Comparison of ENCODE assay signal across 8 cellular contexts in genomic region chr18:61435064-61435652, GRCh38.
A peak's percentile ranks its signal among the peaks of the same experiment; 100 is the strongest.
DNase-seq lines count a peak whose midpoint lies in the region; ATAC-seq and TF ChIP-seq lines count a peak whose summit lies in the region.

No MANE protein-coding gene starts in this region.

- H3K27ac ChIP-seq in GM23338 (ENCODE audit: low read depth), result no peak overlapping the region
- H3K27ac ChIP-seq in colonic mucosa, result no peak overlapping the region
- no peak overlapping the region for H3K27ac ChIP-seq in effector memory CD4-positive, alpha-beta T cell (ENCODE audit: insufficient read depth, low read length, poor library complexity, severe bottlenecking)

- no peak overlapping the region for H3K9ac ChIP-seq in colonic mucosa (ENCODE audit: low read depth in 2 of 2, low read length in 2 of 2)

- H4K20me1 ChIP-seq in GM23338 (replicated peaks; ENCODE audit: insufficient read depth), result no peaks in the 10 kb centered on the region

- H3K27ac Mint-ChIP-seq in GM23338, result no peak overlapping the region

- no peak overlapping the region for H3K4me2 ChIP-seq in GM23338

- no peaks in the 10 kb centered on the region for H3K36me3 ChIP-seq in GM23338 (ENCODE audit: insufficient read depth)
- H3K36me3 ChIP-seq in colonic mucosa, result no peaks in the 10 kb centered on the region
- no peaks in the 10 kb centered on the region for H3K36me3 ChIP-seq in effector memory CD4-positive, alpha-beta T cell (ENCODE audit: control insufficient read depth, insufficient read depth, low read length)

- H3K9me3 Mint-ChIP-seq in GM23338, result no peaks in the 10 kb centered on the region

- peak; percentile 93 for ATAC-seq in GM23338

- H3K4me1 Mint-ChIP-seq in GM23338, result no peaks in the 10 kb centered on the region

- H3K4me3 ChIP-seq in GM23338, result no peak overlapping the region
- H3K4me3 ChIP-seq in colonic mucosa, result no peak overlapping the region
- H3K4me3 ChIP-seq in effector memory CD4-positive, alpha-beta T cell (ENCODE audit: insufficient read depth, low read depth, low read length, poor library complexity, severe bottlenecking), result no peak overlapping the region

- TF ChIP-seq CTCF in GM23338 (conservative IDR thresholded peaks at IDR 0.05; ENCODE audit: low read depth in 2 of 2), result peak; percentile 76 to 79
- peak; percentile 62 for TF ChIP-seq CTCF in LNCAP (IDR thresholded peaks at IDR 0.05)
- peak; percentile 38 for TF ChIP-seq CTCF in colonic mucosa (IDR thresholded peaks at IDR 0.05)

- no peak overlapping the region for H2AFZ ChIP-seq in GM23338

- no peaks in the 10 kb centered on the region for H3K36me3 Mint-ChIP-seq in GM23338 (ENCODE audit: low read depth)

- no peaks in the 10 kb centered on the region for H3K9me2 ChIP-seq in GM23338 (ENCODE audit: insufficient read depth)

- H3K4me1 ChIP-seq in GM23338 (ENCODE audit: insufficient read depth) (no peaks in the 10 kb centered on the region), colonic mucosa (no peaks in the 10 kb centered on the region)
- no peaks in the 10 kb centered on the region for H3K4me1 ChIP-seq in effector memory CD4-positive, alpha-beta T cell (ENCODE audit: control insufficient read depth, insufficient read depth, low read length, poor library complexity, severe bottlenecking)

- DNase-seq in SIG-M5 treated with dmso at 0.1 percent for 504 hours (lab: John Stamatoyannopoulos, UW; ENCODE audit: unreplicated experiment), result peak; percentile 32
- DNase-seq in SIG-M5 (lab: John Stamatoyannopoulos, UW), result no peak
- peak; percentile 74 for DNase-seq in GM23338 (ENCODE audit: low spot score)
- no peak for DNase-seq in colonic mucosa
- peak; percentile 9 for DNase-seq in renal cortical epithelial cell (ENCODE audit: low read depth)
- DNase-seq in C1 segment of cervical spinal cord (lab: John Stamatoyannopoulos, UW), result no peak
- no peak for DNase-seq in effector memory CD4-positive, alpha-beta T cell

- H3K27me3 Mint-ChIP-seq in GM23338 (ENCODE audit: insufficient read depth, low read depth, poor library complexity), result peaks cover 5% of the 10 kb centered on the region

- H3K4me3 Mint-ChIP-seq in GM23338, result no peak overlapping the region

- intact Hi-C loops in colonic mucosa (cut with DNase I), result no loop called here

- H3K9me3 ChIP-seq in colonic mucosa, result no peaks in the 10 kb centered on the region
- no peaks in the 10 kb centered on the region for H3K9me3 ChIP-seq in effector memory CD4-positive, alpha-beta T cell (ENCODE audit: control insufficient read depth, low read length)

- no peaks in the 10 kb centered on the region for H3F3A ChIP-seq in GM23338 (replicated peaks; ENCODE audit: low read depth)

- H3K79me2 ChIP-seq in GM23338 (replicated peaks; ENCODE audit: insufficient read depth), result no peaks in the 10 kb centered on the region

- H3K27me3 ChIP-seq in GM23338 (ENCODE audit: insufficient read depth), result no peaks in the 10 kb centered on the region
- no peaks in the 10 kb centered on the region for H3K27me3 ChIP-seq in colonic mucosa
- no peaks in the 10 kb centered on the region for H3K27me3 ChIP-seq in effector memory CD4-positive, alpha-beta T cell (replicated peaks; ENCODE audit: control insufficient read depth, insufficient read depth, low read length, poor library complexity, severe bottlenecking)

TF ChIP-seq in GM23338, 12 proteins besides CTCF, POLR2A, EP300 and RAD21:
- TF ChIP-seq EZH2phosphoT487 (IDR thresholded peaks at IDR 0.05; ENCODE audit: unreplicated experiment) (no peak), EZH2 (IDR thresholded peaks at IDR 0.05; ENCODE audit: low read depth, unreplicated experiment) (no peak), ZNF331 (CRISPR knock-in tag; IDR thresholded peaks at IDR 0.05; ENCODE audit: low read depth) (no peak), POLR2AphosphoS5 (IDR thresholded peaks at IDR 0.05; ENCODE audit: low read depth) (no peak), ZNF114 (CRISPR knock-in tag; IDR thresholded peaks at IDR 0.05) (no peak), NANOG (IDR thresholded peaks at IDR 0.05; ENCODE audit: borderline replicate concordance) (no peak), CREB1 (CRISPR knock-in tag; IDR thresholded peaks at IDR 0.05; ENCODE audit: low read depth) (no peak)
- TF ChIP-seq, protein P1, sequence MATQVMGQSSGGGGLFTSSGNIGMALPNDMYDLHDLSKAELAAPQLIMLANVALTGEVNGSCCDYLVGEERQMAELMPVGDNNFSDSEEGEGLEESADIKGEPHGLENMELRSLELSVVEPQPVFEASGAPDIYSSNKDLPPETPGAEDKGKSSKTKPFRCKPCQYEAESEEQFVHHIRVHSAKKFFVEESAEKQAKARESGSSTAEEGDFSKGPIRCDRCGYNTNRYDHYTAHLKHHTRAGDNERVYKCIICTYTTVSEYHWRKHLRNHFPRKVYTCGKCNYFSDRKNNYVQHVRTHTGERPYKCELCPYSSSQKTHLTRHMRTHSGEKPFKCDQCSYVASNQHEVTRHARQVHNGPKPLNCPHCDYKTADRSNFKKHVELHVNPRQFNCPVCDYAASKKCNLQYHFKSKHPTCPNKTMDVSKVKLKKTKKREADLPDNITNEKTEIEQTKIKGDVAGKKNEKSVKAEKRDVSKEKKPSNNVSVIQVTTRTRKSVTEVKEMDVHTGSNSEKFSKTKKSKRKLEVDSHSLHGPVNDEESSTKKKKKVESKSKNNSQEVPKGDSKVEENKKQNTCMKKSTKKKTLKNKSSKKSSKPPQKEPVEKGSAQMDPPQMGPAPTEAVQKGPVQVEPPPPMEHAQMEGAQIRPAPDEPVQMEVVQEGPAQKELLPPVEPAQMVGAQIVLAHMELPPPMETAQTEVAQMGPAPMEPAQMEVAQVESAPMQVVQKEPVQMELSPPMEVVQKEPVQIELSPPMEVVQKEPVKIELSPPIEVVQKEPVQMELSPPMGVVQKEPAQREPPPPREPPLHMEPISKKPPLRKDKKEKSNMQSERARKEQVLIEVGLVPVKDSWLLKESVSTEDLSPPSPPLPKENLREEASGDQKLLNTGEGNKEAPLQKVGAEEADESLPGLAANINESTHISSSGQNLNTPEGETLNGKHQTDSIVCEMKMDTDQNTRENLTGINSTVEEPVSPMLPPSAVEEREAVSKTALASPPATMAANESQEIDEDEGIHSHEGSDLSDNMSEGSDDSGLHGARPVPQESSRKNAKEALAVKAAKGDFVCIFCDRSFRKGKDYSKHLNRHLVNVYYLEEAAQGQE (IDR thresholded peaks at IDR 0.05; ENCODE audit: unreplicated experiment), result no peak

Comparison
In these comparisons a context has a peak if more than half of its experiments do, and no peak if none do; other contexts are left out.
1. DNase-seq: peak in SIG-M5 treated with dmso at 0.1 percent for 504 hours (single experiment), GM23338 (single experiment) and renal cortical epithelial cell (single experiment); none in SIG-M5 (single experiment), colonic mucosa (single experiment), C1 segment of cervical spinal cord (0 of 14) and effector memory CD4-positive, alpha-beta T cell (0 of 3).
2. Peak in every context shown above with its lines, with median percentiles within 50 percentile points of each other: CTCF ChIP-seq.